8 cellular contexts compared by ENCODE assay signal in genomic region chr2:100984892-100985307, GRCh38. TPM values are rescaled to one million over a fixed set of nuclear protein-coding genes. Genes with fewer than 3 reads are reported as not detected.
A peak's percentile ranks its signal among the peaks of the same experiment; 100 is the strongest.
DNase-seq lines count a peak whose midpoint lies in the region; ATAC-seq and TF ChIP-seq lines count a peak whose summit lies in the region.

No MANE protein-coding gene starts in this region.

- no peaks in the 10 kb centered on the region for H3K4me1 Mint-ChIP-seq in CD8-positive, alpha-beta T cell (ENCODE audit: low read depth)
- H3K4me1 Mint-ChIP-seq in central memory CD8-positive, alpha-beta T cell: peaks cover 6% of the 10 kb centered on the region

- intact Hi-C loops in CD8-positive, alpha-beta T cell (cut with DNase I, micrococcal nuclease): loop anchor here (1.0 to 10.0 kb wide), 7 partner anchors 255 to 1430 kb away; no protein-coding TSS in a partner anchor

- TF ChIP-seq CTCF in CD8-positive, alpha-beta T cell (IDR thresholded peaks at IDR 0.05): peak; percentile 84

- ATAC-seq in CD8-positive, alpha-beta T cell: peak; percentile 86
- ATAC-seq in central memory CD8-positive, alpha-beta T cell (replicated peaks; ENCODE audit: extremely low read depth, poor library complexity, severe bottlenecking): peak; percentile 76
- no peak for ATAC-seq in HG02852 (IDR thresholded peaks at IDR 0.05; ENCODE audit: unreplicated experiment)

- no peak overlapping the region for H3K4me3 Mint-ChIP-seq in CD8-positive, alpha-beta T cell
- H3K4me3 Mint-ChIP-seq in central memory CD8-positive, alpha-beta T cell: no peak overlapping the region

- H3K4me2 ChIP-seq in GM23248 (ENCODE audit: unreplicated experiment): no peak overlapping the region

- no peaks in the 10 kb centered on the region for H3K79me2 ChIP-seq in GM23248 (ENCODE audit: insufficient read depth)

- CTCF ChIA-PET in CD8-positive, alpha-beta T cell (lab: Charles Lee): interaction anchor here (0.7 to 8.0 kb wide), 9 partner anchors 9 to 391 kb away, joined by 3 to 210 read pairs (median 4); no protein-coding TSS in a partner anchor

- no peak overlapping the region for H3K27ac ChIP-seq in CD8-positive, alpha-beta T cell (ENCODE audit: low read depth, low read length)
- no peak overlapping the region for H3K27ac ChIP-seq in GM23248

- H3K27me3 Mint-ChIP-seq in CD8-positive, alpha-beta T cell (ENCODE audit: low read depth): no peaks in the 10 kb centered on the region
- no peaks in the 10 kb centered on the region for H3K27me3 Mint-ChIP-seq in central memory CD8-positive, alpha-beta T cell

- H3K4me1 ChIP-seq in CD8-positive, alpha-beta T cell (ENCODE audit: insufficient read depth, low read length): no peaks in the 10 kb centered on the region
- H3K4me1 ChIP-seq in GM23248 (ENCODE audit: insufficient read depth): no peaks in the 10 kb centered on the region

- H2AFZ ChIP-seq in GM23248: no peak overlapping the region

- no peaks in the 10 kb centered on the region for H3K9me3 Mint-ChIP-seq in CD8-positive, alpha-beta T cell
- no peaks in the 10 kb centered on the region for H3K9me3 Mint-ChIP-seq in central memory CD8-positive, alpha-beta T cell

- in situ Hi-C loops in GM23248 (cut with MboI): no loop called here

- peak; percentile 46 to 86 (median 79) for DNase-seq in CD8-positive, alpha-beta T cell
- DNase-seq in GM23248 (peak; percentile 78), NCI-H2171 (lab: John Stamatoyannopoulos, UW) (peak; percentile 52), kidney tubule cell (ENCODE audit: low spot score) (peak; percentile 75)
- DNase-seq in activated CD4-positive, CD25-positive, alpha-beta regulatory T cell treated with anti-CD3 and anti-CD28 coated beads, Interleukin-2, amount 50 U/mL, for 72 hours: peak; percentile 79
- DNase-seq in central memory CD8-positive, alpha-beta T cell (ENCODE audit: low spot score in 2 of 2): peak; percentile 49 to 63
- DNase-seq in stimulated activated CD4-positive, alpha-beta T cell treated with anti-CD3 and anti-CD28 coated beads, Interleukin-2, amount 100 ng/mL, for 48 hours: peak; percentile 66 to 80

- H3K27me3 ChIP-seq in CD8-positive, alpha-beta T cell (ENCODE audit: insufficient read depth, low read length): no peaks in the 10 kb centered on the region
- no peaks in the 10 kb centered on the region for H3K27me3 ChIP-seq in GM23248 (replicated peaks; ENCODE audit: insufficient read depth)

- no peak overlapping the region for H3K27ac Mint-ChIP-seq in CD8-positive, alpha-beta T cell
- peak overlapping the region; percentile 2 for H3K27ac Mint-ChIP-seq in central memory CD8-positive, alpha-beta T cell (ENCODE audit: low read depth)

- no peaks in the 10 kb centered on the region for H3K9me2 ChIP-seq in GM23248 (ENCODE audit: insufficient read depth)

- no peaks in the 10 kb centered on the region for H3K9me3 ChIP-seq in CD8-positive, alpha-beta T cell (ENCODE audit: low read length)
- H3K9me3 ChIP-seq in GM23248 (ENCODE audit: low read depth): no peaks in the 10 kb centered on the region

- no peak overlapping the region for H3K4me3 ChIP-seq in CD8-positive, alpha-beta T cell (ENCODE audit: low read depth, low read length)
- no peak overlapping the region for H3K4me3 ChIP-seq in GM23248

- H3F3A ChIP-seq in GM23248 (ENCODE audit: insufficient read depth): no peaks in the 10 kb centered on the region

- WGBS in GM23248 (ENCODE audit: low coverage in 1 of 2, low lambda C conversion rate in 2 of 2, missing lambda C conversion rate in 2 of 2), 2 experiments: 34 to 35% methylated on average over 7 of the region's 7 CpGs

- POLR2A ChIA-PET in CD8-positive, alpha-beta T cell (lab: Charles Lee): interaction anchor here (0.6 kb wide), 1 partner anchor 382 kb away, joined by 7 read pairs; no protein-coding TSS in a partner anchor

- H4K20me1 ChIP-seq in GM23248 (ENCODE audit: insufficient read depth): no peaks in the 10 kb centered on the region

- peaks cover 18% of the 10 kb centered on the region for H3K36me3 Mint-ChIP-seq in CD8-positive, alpha-beta T cell
- no peaks in the 10 kb centered on the region for H3K36me3 Mint-ChIP-seq in central memory CD8-positive, alpha-beta T cell (ENCODE audit: insufficient read depth)

- no peak overlapping the region for H3K9ac ChIP-seq in GM23248

- H3K36me3 ChIP-seq in CD8-positive, alpha-beta T cell (ENCODE audit: insufficient read depth, low read length): no peaks in the 10 kb centered on the region
- H3K36me3 ChIP-seq in GM23248 (ENCODE audit: low read depth): no peaks in the 10 kb centered on the region

RNA-seq across cellular contexts. Expression of gene RPL31, which starts 17.2 kb away (rescaled TPM):
- 1,000 to 10,000 TPM; 2,776 to 2,895 TPM for total RNA-seq in CD8-positive, alpha-beta T cell
- total RNA-seq in GM23248 (2014; rRNA removed; shearing (Covaris generic)): 604 and 659 TPM in 2 replicates
- polyA plus RNA-seq in GM23248 (2016; fragmentation: Nextera tagmentation; extraction: Ambion mirVana): 1,157 and 1,172 TPM in 2 replicates
